Comparison of ENCODE assay signal across 1 cellular context in the genomic region with DNA sequence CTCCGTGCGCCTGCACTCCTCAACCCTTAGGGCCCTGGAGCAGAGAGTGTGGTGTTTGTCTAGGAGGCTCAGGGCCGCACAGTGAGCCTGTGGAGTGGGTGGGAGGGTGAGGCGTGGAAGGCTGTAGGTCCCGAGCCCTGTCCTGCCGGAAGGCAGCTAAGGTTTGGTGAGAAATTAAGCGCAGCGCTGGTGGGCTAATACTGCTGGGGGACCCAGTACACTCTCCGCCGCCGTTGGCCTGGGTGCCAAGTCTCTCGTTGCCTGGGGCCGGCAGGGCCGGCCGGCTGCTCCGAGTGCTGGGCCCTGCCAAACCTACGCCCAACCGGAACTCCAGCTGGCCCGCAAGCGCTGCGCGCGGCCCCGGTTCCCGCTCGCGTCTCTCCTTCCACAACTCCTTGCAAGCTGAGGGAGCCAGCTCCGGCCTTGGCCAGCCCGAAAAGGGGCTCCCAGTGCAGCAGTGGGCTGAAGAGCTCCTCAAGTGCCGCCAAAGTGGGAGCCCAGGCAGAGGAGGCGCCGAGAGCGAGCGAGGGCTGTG.
TF ChIP-seq lines count a peak whose summit lies in the region.

No MANE protein-coding gene starts in this region.

TF ChIP-seq in HepG2, 621 proteins besides CTCF, POLR2A, EP300 and RAD21:
- TF ChIP-seq SNAI1 (CRISPR knock-in tag; IDR thresholded peaks at IDR 0.05; ENCODE audit: borderline replicate concordance) = no peak
- no peak for TF ChIP-seq ZNF704 (CRISPR knock-in tag; IDR thresholded peaks at IDR 0.05; ENCODE audit: borderline replicate concordance)
- no peak for TF ChIP-seq ZNF678 (CRISPR knock-in tag; IDR thresholded peaks at IDR 0.05)
- TF ChIP-seq ZNF44 (CRISPR knock-in tag; IDR thresholded peaks at IDR 0.05) = no peak
- TF ChIP-seq, protein P1, sequence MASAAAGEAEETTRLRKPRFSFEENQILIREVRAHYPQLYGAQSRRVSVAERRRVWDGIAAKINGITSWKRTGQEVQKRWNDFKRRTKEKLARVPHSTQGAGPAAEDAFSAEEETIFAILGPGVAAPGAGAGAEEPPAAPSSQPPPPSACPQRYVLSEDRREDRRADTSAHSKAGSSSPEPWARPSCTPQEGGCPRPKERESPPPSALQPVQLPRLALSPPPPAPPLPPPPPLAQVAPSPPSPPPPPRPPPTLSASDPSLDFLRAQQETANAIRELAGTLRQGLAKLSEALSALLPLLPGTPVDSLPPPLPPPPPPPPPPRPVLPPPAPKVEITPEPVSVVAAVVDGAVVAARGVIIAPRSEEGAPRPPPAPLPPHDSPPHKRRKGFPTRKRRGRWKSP (CRISPR knock-in tag; IDR thresholded peaks at IDR 0.05) = no peak
- no peak for TF ChIP-seq ZSCAN9 (CRISPR knock-in tag; IDR thresholded peaks at IDR 0.05; ENCODE audit: borderline replicate concordance)
- TF ChIP-seq ARNT2 (CRISPR knock-in tag; IDR thresholded peaks at IDR 0.05; ENCODE audit: low read depth) = no peak
- no peak for TF ChIP-seq KDM1A (CRISPR knock-in tag; IDR thresholded peaks at IDR 0.05)
- no peak for TF ChIP-seq BORCS8-MEF2B (CRISPR knock-in tag; IDR thresholded peaks at IDR 0.05)
- TF ChIP-seq ZNF563 (CRISPR knock-in tag; IDR thresholded peaks at IDR 0.05) = no peak
- no peak for TF ChIP-seq GZF1 (CRISPR knock-in tag; IDR thresholded peaks at IDR 0.05)
- TF ChIP-seq ZNF552 (CRISPR knock-in tag; IDR thresholded peaks at IDR 0.05; ENCODE audit: borderline replicate concordance) = no peak
- TF ChIP-seq MBNL3 (CRISPR knock-in tag; conservative IDR thresholded peaks at IDR 0.05) = no peak
